ENCODE assay signal across 2 cellular contexts in genomic region chr10:21379143-21379542, GRCh38.
TF ChIP-seq lines count a peak whose summit lies in the region.

No MANE protein-coding gene starts in this region.

TF ChIP-seq in HepG2, 621 proteins besides CTCF, POLR2A, EP300 and RAD21 (continued from another document):
- TF ChIP-seq HNF1A (IDR thresholded peaks at IDR 0.05; ENCODE audit: low read depth) (no peak), HNF1A (CRISPR knock-in tag; IDR thresholded peaks at IDR 0.05; ENCODE audit: borderline replicate concordance) (no peak)

TF ChIP-seq in K562, 482 proteins besides CTCF, POLR2A, EP300 and RAD21 (continued from another document):
- TF ChIP-seq HOMEZ (CRISPR knock-in tag; IDR thresholded peaks at IDR 0.05) (no peak), GTF3C2 (IDR thresholded peaks at IDR 0.05; ENCODE audit: borderline replicate concordance, extremely low read depth, insufficient read length) (no peak), ZC3H11A (IDR thresholded peaks at IDR 0.05; ENCODE audit: low read depth, low read length) (no peak), BRF2 (IDR thresholded peaks at IDR 0.05; ENCODE audit: borderline replicate concordance, insufficient read depth, insufficient read length) (no peak), ZNF780A (CRISPR knock-in tag; IDR thresholded peaks at IDR 0.05) (no peak), GTF2F1 (IDR thresholded peaks at IDR 0.05; ENCODE audit: low read depth, low read length) (no peak), SRSF7 (optimal IDR thresholded peaks at IDR 0.05; ENCODE audit: low read depth, low read length) (no peak), ZNF592 (IDR thresholded peaks at IDR 0.05) (no peak), CTBP1 (IDR thresholded peaks at IDR 0.05; ENCODE audit: borderline replicate concordance) (no peak), ZNF561 (CRISPR knock-in tag; conservative IDR thresholded peaks at IDR 0.05) (no peak), USF2 (CRISPR knock-in tag; IDR thresholded peaks at IDR 0.05) (peak; percentile 37; the same call in 1 of the 2 replicates), C11orf30 (IDR thresholded peaks at IDR 0.05; ENCODE audit: low read depth) (peak; percentile 45; the same call in 1 of the 2 replicates), NFE2L1 (tag; IDR thresholded peaks at IDR 0.05; ENCODE audit: borderline replicate concordance, low read depth) (no peak), ZKSCAN3 (CRISPR knock-in tag; IDR thresholded peaks at IDR 0.05) (no peak), MBD2 (IDR thresholded peaks at IDR 0.05; ENCODE audit: borderline replicate concordance, low read depth) (no peak), ZNF766 (CRISPR knock-in tag; conservative IDR thresholded peaks at IDR 0.05) (no peak), ZNF263 (CRISPR knock-in tag; IDR thresholded peaks at IDR 0.05; ENCODE audit: borderline replicate concordance) (no peak), MAFG (tag; conservative IDR thresholded peaks at IDR 0.05) (peak; percentile 31), HMG20B (CRISPR knock-in tag; IDR thresholded peaks at IDR 0.05) (no peak), SP2 (IDR thresholded peaks at IDR 0.05; ENCODE audit: extremely low read depth, low read depth, low read length, poor library complexity, severe bottlenecking) (no peak), ELF4 (CRISPR knock-in tag; IDR thresholded peaks at IDR 0.05) (no peak), CREB3L1 (IDR thresholded peaks at IDR 0.05; ENCODE audit: borderline replicate concordance, low read depth) (no peak), HNRNPK (IDR thresholded peaks at IDR 0.05; ENCODE audit: low read depth, low read length, poor library complexity, severe bottlenecking) (no peak), JUNB (CRISPR knock-in tag; conservative IDR thresholded peaks at IDR 0.05) (no peak), ZNF316 (IDR thresholded peaks at IDR 0.05) (peak; percentile 50), RBM22 (IDR thresholded peaks at IDR 0.05; ENCODE audit: low read depth, low read length, poor library complexity, severe bottlenecking) (no peak), USF1 (CRISPR knock-in tag; IDR thresholded peaks at IDR 0.05) (0 out of 2 replicates have a peak, but pooled peaks have one; percentile 18)
